1 cellular context compared by ENCODE assay signal in genomic region chr1:84507887-84508286, GRCh38. TPM values are rescaled to one million over a fixed set of nuclear protein-coding genes. Genes with fewer than 3 reads are reported as not detected.
"Had no signal": no experiment of that assay in that cellular context is flagged by ENCODE, and none has a peak within 500 bp of the region (broad histone marks: within the 10 kb centered on the region; RNA-seq: fewer than 3 reads in every experiment).

No MANE protein-coding gene starts in this region.

RNA-seq across cellular contexts. Expression of gene SPATA1, which starts 1.7 kb away (rescaled TPM):
- polyA plus RNA-seq: naive thymus-derived CD4-positive, alpha-beta T cell had no signal
